10 cellular contexts compared by ENCODE assay signal in genomic region chr5:181133610-181134231, GRCh38. TPM values are rescaled to one million over a fixed set of nuclear protein-coding genes. Genes with fewer than 3 reads are reported as not detected.
A peak's percentile ranks its signal among the peaks of the same experiment; 100 is the strongest.
DNase-seq lines count a peak whose midpoint lies in the region; ATAC-seq and TF ChIP-seq lines count a peak whose summit lies in the region.
"Had no signal": no experiment of that assay in that cellular context is flagged by ENCODE, and none has a peak within 500 bp of the region (broad histone marks: within the 10 kb centered on the region; RNA-seq: fewer than 3 reads in every experiment).

No MANE protein-coding gene starts in this region.

- H3K27ac Mint-ChIP-seq in osteocyte (ENCODE audit: unreplicated experiment), result peak overlapping the region; percentile 12

- no peak overlapping the region for H3K4me3 Mint-ChIP-seq in osteocyte (ENCODE audit: unreplicated experiment)

- peak overlapping the region in 1 of 2 experiments; percentile 4; a peak in 1 of 4 replicates for H3K4me3 ChIP-seq in Panc1 (ENCODE audit: low read depth in 2 of 2, low read length in 2 of 2)
- H3K4me3 ChIP-seq: pancreas had no signal

- peak; percentile 89 for DNase-seq in EL
- no peak for DNase-seq in Panc1 (ENCODE audit: low read depth, low spot score)
- DNase-seq in fibroblast of gingiva (ENCODE audit: low read depth), result peak; percentile 41
- no peak for DNase-seq in osteocyte (ENCODE audit: extremely low spot score, unreplicated experiment)
- no peak for DNase-seq in NCI-H345 (lab: John Stamatoyannopoulos, UW)
- DNase-seq in NCI-H774 (lab: John Stamatoyannopoulos, UW), result no peak
- DNase-seq: NCI-H510A treated with DMSO at 0.1 percent for 48 hours had no signal

- peaks cover 6% of the 10 kb centered on the region for H3K9me3 Mint-ChIP-seq in osteocyte (ENCODE audit: unreplicated experiment)

- no peaks in the 10 kb centered on the region; the same call in 1 of the 2 replicates for H3K9me3 ChIP-seq in Panc1 (ENCODE audit: control insufficient read depth, insufficient read depth, low read depth, low read length)
- H3K9me3 ChIP-seq: pancreas had no signal

- ATAC-seq in Panc1 (peak; percentile 86), HG03108 (IDR thresholded peaks at IDR 0.05; ENCODE audit: unreplicated experiment) (no peak), HG03135 (IDR thresholded peaks at IDR 0.05; ENCODE audit: unreplicated experiment) (no peak)

- H3K27me3 ChIP-seq in Panc1 (ENCODE audit: control insufficient read depth, insufficient read depth, low read length), result no peaks in the 10 kb centered on the region
- H3K27me3 ChIP-seq: pancreas had no signal

- in situ Hi-C loops in Panc1 (cut with HindIII; ENCODE audit: low pct_unique_long_range_greater_than_20kb, low sequenced_read_pairs), result no loop called here

- no peaks in the 10 kb centered on the region for H3K36me3 ChIP-seq in Panc1 (ENCODE audit: control insufficient read depth, insufficient read depth, low read length)
- H3K36me3 ChIP-seq: pancreas had no signal

- H3K27ac ChIP-seq in Panc1 (ENCODE audit: low read length), result no peak overlapping the region; the same call in 1 of the 2 replicates
- H3K27ac ChIP-seq: pancreas had no signal

- intact Hi-C loops in Panc1 (cut with micrococcal nuclease; ENCODE audit: unreplicated experiment), result no loop called here

- CTCF ChIA-PET in Panc1 (lab: Charles Lee), result no interaction called here

- peaks cover 23% of the 10 kb centered on the region for H3K4me1 Mint-ChIP-seq in osteocyte (ENCODE audit: unreplicated experiment)

- H3K27me3 Mint-ChIP-seq in osteocyte (ENCODE audit: unreplicated experiment), result peaks cover 7% of the 10 kb centered on the region

- H3K36me3 Mint-ChIP-seq in osteocyte (ENCODE audit: unreplicated experiment), result no peaks in the 10 kb centered on the region

- peaks cover 9% of the 10 kb centered on the region for H3K4me1 ChIP-seq in Panc1 (ENCODE audit: control insufficient read depth, insufficient read depth, low read length)
- H3K4me1 ChIP-seq: pancreas had no signal

- POLR2A ChIA-PET in Panc1 (lab: Charles Lee), result no interaction called here

- BruUV-seq in Panc1 (replicated peaks; lab: Mats Ljungman, UMichigan), result no TSS peak

- TF ChIP-seq CTCF in Panc1 (IDR thresholded peaks at IDR 0.05) (no peak), osteocyte (IDR thresholded peaks at IDR 0.05) (no peak)

RNA-seq across cellular contexts. Expression of gene OR2V1, which starts 2.8 kb away (rescaled TPM):
- total RNA-seq in Panc1 (2021; ENCODE audit: unreplicated experiment) (not detected), osteocyte (not detected in 2 replicates)
- not detected for polyA plus RNA-seq in Panc1 (2012; ENCODE audit: insufficient read length)
- total RNA-seq: pancreas had no signal
- polyA plus RNA-seq: pancreas had no signal

RNA-seq across cellular contexts. Expression of gene OR2V2, which starts 13.7 kb away (rescaled TPM):
- total RNA-seq in Panc1 (2021; ENCODE audit: unreplicated experiment), result not detected
- not detected for polyA plus RNA-seq in Panc1 (2012; ENCODE audit: insufficient read length)
- total RNA-seq in osteocyte, result not detected in 2 replicates
- total RNA-seq: pancreas had no signal
- polyA plus RNA-seq: pancreas had no signal

Comparison
In these comparisons a context has a peak if more than half of its experiments do, and no peak if none do; other contexts are left out.
1. DNase-seq: peak in EL (single experiment) and fibroblast of gingiva (single experiment); none in Panc1 (single experiment), osteocyte (single experiment), NCI-H345 (single experiment) and NCI-H774 (single experiment).